Comparison of ENCODE assay signal across 5 cellular contexts in the genomic region with DNA sequence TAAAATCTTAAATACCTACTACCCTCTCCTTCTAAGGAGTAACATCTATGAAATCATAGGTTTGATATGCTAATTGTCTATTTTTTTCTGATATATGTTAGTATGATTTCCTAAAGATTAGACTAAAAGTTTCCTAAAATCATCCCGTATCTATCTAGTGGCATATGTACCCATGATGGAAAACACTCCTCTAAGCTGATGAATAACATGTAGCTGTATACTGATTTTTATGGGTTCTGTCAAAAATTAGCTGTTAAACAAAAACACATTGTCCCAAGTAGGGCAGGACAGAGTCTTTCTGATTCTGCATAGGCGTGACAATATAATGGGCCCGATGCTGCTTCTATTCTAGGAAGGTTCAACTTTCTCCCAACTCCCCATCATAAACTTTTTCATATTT.
"Had no signal": no experiment of that assay in that cellular context is flagged by ENCODE, and none has a peak within 500 bp of the region (broad histone marks: within the 10 kb centered on the region; RNA-seq: fewer than 3 reads in every experiment).

No MANE protein-coding gene starts in this region.

- DNase-seq: IMR-90, KBM-7 had no signal

- H3K4me3 ChIP-seq: K562 had no signal

- ATAC-seq: HepG2, K562 had no signal

- H3K27ac ChIP-seq: HL-60 had no signal
